1 cellular context compared by ENCODE assay signal in genomic region chr18:9428301-9428706, GRCh38.
TF ChIP-seq lines count a peak whose summit lies in the region.

No MANE protein-coding gene starts in this region.

TF ChIP-seq in K562, 482 proteins besides CTCF, POLR2A, EP300 and RAD21 (continued from another document):
- TF ChIP-seq, protein P1, sequence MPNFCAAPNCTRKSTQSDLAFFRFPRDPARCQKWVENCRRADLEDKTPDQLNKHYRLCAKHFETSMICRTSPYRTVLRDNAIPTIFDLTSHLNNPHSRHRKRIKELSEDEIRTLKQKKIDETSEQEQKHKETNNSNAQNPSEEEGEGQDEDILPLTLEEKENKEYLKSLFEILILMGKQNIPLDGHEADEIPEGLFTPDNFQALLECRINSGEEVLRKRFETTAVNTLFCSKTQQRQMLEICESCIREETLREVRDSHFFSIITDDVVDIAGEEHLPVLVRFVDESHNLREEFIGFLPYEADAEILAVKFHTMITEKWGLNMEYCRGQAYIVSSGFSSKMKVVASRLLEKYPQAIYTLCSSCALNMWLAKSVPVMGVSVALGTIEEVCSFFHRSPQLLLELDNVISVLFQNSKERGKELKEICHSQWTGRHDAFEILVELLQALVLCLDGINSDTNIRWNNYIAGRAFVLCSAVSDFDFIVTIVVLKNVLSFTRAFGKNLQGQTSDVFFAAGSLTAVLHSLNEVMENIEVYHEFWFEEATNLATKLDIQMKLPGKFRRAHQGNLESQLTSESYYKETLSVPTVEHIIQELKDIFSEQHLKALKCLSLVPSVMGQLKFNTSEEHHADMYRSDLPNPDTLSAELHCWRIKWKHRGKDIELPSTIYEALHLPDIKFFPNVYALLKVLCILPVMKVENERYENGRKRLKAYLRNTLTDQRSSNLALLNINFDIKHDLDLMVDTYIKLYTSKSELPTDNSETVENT (CRISPR knock-in tag; IDR thresholded peaks at IDR 0.05): no peak
- no peak for TF ChIP-seq SMAD3 (CRISPR knock-in tag; conservative IDR thresholded peaks at IDR 0.05)
